In genomic region chr2:107711941-107712340, GRCh38 we compare ENCODE assay signal across 19 cellular contexts.
DNase-seq lines count a peak whose midpoint lies in the region; ATAC-seq, FAIRE-seq and TF ChIP-seq lines count a peak whose summit lies in the region.
"Had no signal": no experiment of that assay in that cellular context is flagged by ENCODE, and none has a peak within 500 bp of the region (broad histone marks: within the 10 kb centered on the region; RNA-seq: fewer than 3 reads in every experiment).

No MANE protein-coding gene starts in this region.

- H3F3A ChIP-seq in OCI-LY1 (ENCODE audit: insufficient read depth, low read length), result no peaks in the 10 kb centered on the region

- no peak for ATAC-seq in natural killer cell treated with Interleukin-12 subunit alpha and Interleukin-12 subunit beta and Interleukin-15 and Interleukin-18, amount 100 ng/mL, for 72 hours
- no peak for ATAC-seq in natural killer cell
- ATAC-seq in GM12878, result peak; percentile 16; the same call in 2 of the 3 replicates

- H3K36me3 ChIP-seq in OCI-LY1 (ENCODE audit: insufficient read depth, low read length), result no peaks in the 10 kb centered on the region
- H3K36me3 ChIP-seq in GM12878 (ENCODE audit: control insufficient read depth in 2 of 2, insufficient read depth in 2 of 2, low read length in 1 of 2), result no peaks in the 10 kb centered on the region
- no peaks in the 10 kb centered on the region for H3K36me3 ChIP-seq in osteoblast (ENCODE audit: insufficient read depth, low read length)

- SMC1A ChIA-PET in GM12878 (lab: Charles Lee; ENCODE audit: uncharacterized antibody, unreplicated experiment), result no interaction called here

- H3K4me3 Mint-ChIP-seq in natural killer cell treated with Interleukin-12 subunit alpha and Interleukin-12 subunit beta and Interleukin-15 and Interleukin-18, amount 100 ng/mL, for 72 hours, result peak overlapping the region; percentile 7
- no peak overlapping the region for H3K4me3 Mint-ChIP-seq in natural killer cell

- 3% methylated on average over 3 of the region's 3 CpGs for WGBS in GM12878 (ENCODE audit: insufficient coverage, insufficient replicate concordance, low lambda C conversion rate, missing lambda C conversion rate)

- H3K4me1 ChIP-seq in OCI-LY1 (ENCODE audit: insufficient read depth, low read length, severe bottlenecking) (peaks cover 22% of the 10 kb centered on the region), GM12878 (ENCODE audit: control insufficient read depth, insufficient read depth, low read length) (no peaks in the 10 kb centered on the region), osteoblast (ENCODE audit: insufficient read depth, low read length) (no peaks in the 10 kb centered on the region)

- TF ChIP-seq RAD21 in GM12878 (IDR thresholded peaks at IDR 0.05; ENCODE audit: insufficient read depth, low read depth, low read length), result no peak

- H3K27me3 Mint-ChIP-seq in natural killer cell treated with Interleukin-12 subunit alpha and Interleukin-12 subunit beta and Interleukin-15 and Interleukin-18, amount 100 ng/mL, for 72 hours, result no peaks in the 10 kb centered on the region
- H3K27me3 Mint-ChIP-seq in natural killer cell (ENCODE audit: low read depth in 2 of 2), result no peaks in the 10 kb centered on the region
- H3K27me3 Mint-ChIP-seq: CD4-positive, alpha-beta T cell had no signal

- H3K79me2 ChIP-seq in OCI-LY1 (ENCODE audit: insufficient read depth, low read length), result no peaks in the 10 kb centered on the region
- H3K79me2 ChIP-seq in GM12878 (ENCODE audit: control insufficient read depth, insufficient read depth, low read length), result no peaks in the 10 kb centered on the region
- no peaks in the 10 kb centered on the region for H3K79me2 ChIP-seq in osteoblast (ENCODE audit: insufficient read depth, low read length)

- peaks cover 4 to 6% of the 10 kb centered on the region in 2 donors for H3K4me1 Mint-ChIP-seq in natural killer cell treated with Interleukin-12 subunit alpha and Interleukin-12 subunit beta and Interleukin-15 and Interleukin-18, amount 100 ng/mL, for 72 hours (ENCODE audit: low read depth in 2 of 2)
- H3K4me1 Mint-ChIP-seq in natural killer cell, result peaks cover 0 to 5% of the 10 kb centered on the region in 2 donors

- H3K9me2 ChIP-seq in OCI-LY1 (ENCODE audit: low read depth, low read length), result no peaks in the 10 kb centered on the region

- in situ Hi-C loops in GM12878 (cut with MboI), result no loop called here

- TF ChIP-seq CTCF in natural killer cell (IDR thresholded peaks at IDR 0.05) (no peak), OCI-LY1 (IDR thresholded peaks at IDR 0.05; ENCODE audit: low read length) (no peak), GM12878 (IDR thresholded peaks at IDR 0.05 in 2 of 3, conservative IDR thresholded peaks at IDR 0.05 in 1 of 3; ENCODE audit: control insufficient read depth in 2 of 3, extremely low read depth in 1 of 3, insufficient read depth in 1 of 3, low read depth in 3 of 3, low read length in 3 of 3) (no peak), osteoblast (IDR thresholded peaks at IDR 0.05; ENCODE audit: extremely low read depth, low read depth, low read length) (no peak)

- H3K9me3 Mint-ChIP-seq in natural killer cell treated with Interleukin-12 subunit alpha and Interleukin-12 subunit beta and Interleukin-15 and Interleukin-18, amount 100 ng/mL, for 72 hours, result peaks cover 3% of the 10 kb centered on the region
- H3K9me3 Mint-ChIP-seq in natural killer cell, result no peaks in the 10 kb centered on the region

- POLR2A ChIA-PET in GM12878 (lab: Charles Lee), result no interaction called here

- intact Hi-C loops in natural killer cell (cut with micrococcal nuclease), result no loop called here
- intact Hi-C loops in GM12878 (cut with micrococcal nuclease; ENCODE audit: unreplicated experiment), result no loop called here

- H3K4me3 ChIP-seq in OCI-LY1 (ENCODE audit: low read depth, low read length, poor library complexity, severe bottlenecking) (no peak overlapping the region), GM12878 (no peak overlapping the region), osteoblast (ENCODE audit: insufficient read depth, low read length) (no peak overlapping the region)

- H3K9me3 ChIP-seq in OCI-LY1 (ENCODE audit: low read length) (no peaks in the 10 kb centered on the region), GM12878 (replicated peaks; ENCODE audit: control insufficient read depth, insufficient read depth, low read length) (no peaks in the 10 kb centered on the region), osteoblast (ENCODE audit: low read depth, low read length) (no peaks in the 10 kb centered on the region)

- no peak overlapping the region for H3K27ac ChIP-seq in OCI-LY1 (ENCODE audit: low read depth, low read length, poor library complexity, severe bottlenecking)
- no peak overlapping the region for H3K27ac ChIP-seq in GM12878 (ENCODE audit: control insufficient read depth, insufficient read depth)
- no peak overlapping the region for H3K27ac ChIP-seq in osteoblast (ENCODE audit: low read depth, low read length)

- FAIRE-seq in GM12878 (lab: Jason Lieb, UNC), result no peak
- FAIRE-seq: G401.6, GM12892, GM19239 had no signal

- H3K27ac Mint-ChIP-seq in natural killer cell treated with Interleukin-12 subunit alpha and Interleukin-12 subunit beta and Interleukin-15 and Interleukin-18, amount 100 ng/mL, for 72 hours, result no peak overlapping the region
- no peak overlapping the region for H3K27ac Mint-ChIP-seq in natural killer cell
- H3K27ac Mint-ChIP-seq: CD4-positive, alpha-beta T cell; HFFc6 had no signal

- H3K9ac ChIP-seq in OCI-LY1 (ENCODE audit: low read length) (no peak overlapping the region; the same call in 1 of the 2 replicates), GM12878 (ENCODE audit: control insufficient read depth, insufficient read depth, low read length) (no peak overlapping the region)

- no TSS peak for BruUV-seq in GM12878 (replicated peaks; lab: Mats Ljungman, UMichigan)

- no peaks in the 10 kb centered on the region for H4K20me1 ChIP-seq in OCI-LY1 (ENCODE audit: insufficient read depth, low read length)
- no peaks in the 10 kb centered on the region for H4K20me1 ChIP-seq in GM12878 (ENCODE audit: control insufficient read depth, insufficient read depth)
- no peaks in the 10 kb centered on the region for H4K20me1 ChIP-seq in osteoblast (ENCODE audit: insufficient read depth, low read length)

- H2AFZ ChIP-seq in OCI-LY1 (ENCODE audit: low read length) (peak overlapping the region; percentile 90; the same call in 1 of the 2 replicates), GM12878 (ENCODE audit: control insufficient read depth, low read depth, low read length) (peak overlapping the region; percentile 15; the same call in 1 of the 2 replicates), osteoblast (ENCODE audit: low read length) (peak overlapping the region; percentile 51)

- H3K36me3 Mint-ChIP-seq in natural killer cell treated with Interleukin-12 subunit alpha and Interleukin-12 subunit beta and Interleukin-15 and Interleukin-18, amount 100 ng/mL, for 72 hours, result no peaks in the 10 kb centered on the region
- H3K36me3 Mint-ChIP-seq in natural killer cell, result no peaks in the 10 kb centered on the region

- TF ChIP-seq EP300 in GM12878 (IDR thresholded peaks at IDR 0.05; ENCODE audit: borderline replicate concordance in 1 of 2, control insufficient read depth in 1 of 2, low read depth in 2 of 2, low read length in 2 of 2), result no peak

- H3K27me3 ChIP-seq in OCI-LY1 (ENCODE audit: insufficient read depth, low read length) (no peaks in the 10 kb centered on the region), GM12878 (replicated peaks in 1 of 2; ENCODE audit: control insufficient read depth in 2 of 2, insufficient read depth in 2 of 2, low read length in 1 of 2) (no peaks in the 10 kb centered on the region), osteoblast (ENCODE audit: insufficient read depth, low read length) (no peaks in the 10 kb centered on the region)

- no peak for DNase-seq in natural killer cell treated with Interleukin-12 subunit alpha and Interleukin-12 subunit beta and Interleukin-15 and Interleukin-18, amount 100 ng/mL, for 72 hours (ENCODE audit: low spot score)
- no peak for DNase-seq in natural killer cell
- DNase-seq in GM12878 (ENCODE audit: low read depth, low spot score), result no peak
- DNase-seq in osteoblast (ENCODE audit: insufficient read length, low spot score, missing footprints), result no peak
- no peak for DNase-seq in HUDEP-2 (lab: John Stamatoyannopoulos, UW; ENCODE audit: unreplicated experiment in 76 of 76)
- DNase-seq in COR-L47 (lab: John Stamatoyannopoulos, UW), result no peak
- no peak for DNase-seq in NCI-H748 (lab: John Stamatoyannopoulos, UW; ENCODE audit: unreplicated experiment)
- DNase-seq: ACHN; C1 segment of cervical spinal cord; CD4-positive, alpha-beta T cell; DMS79; EL; HCEC 1CT; HFFc6; IMR-90 had no signal

- no peak for TF ChIP-seq POLR2A in GM12878 (IDR thresholded peaks at IDR 0.05; ENCODE audit: low read depth, low read length)

- CTCF ChIA-PET in GM12878 (lab: Yijun Ruan, JAX), result no interaction called here

- H3K4me2 ChIP-seq in OCI-LY1 (ENCODE audit: low read length) (no peak overlapping the region), GM12878 (ENCODE audit: control insufficient read depth, insufficient read depth) (no peak overlapping the region), osteoblast (ENCODE audit: insufficient read depth, low read length) (no peak overlapping the region)

- RAD21 ChIA-PET in GM12878 (lab: Charles Lee; ENCODE audit: unreplicated experiment), result no interaction called here

TF ChIP-seq in GM12878, 131 proteins besides CTCF, POLR2A, EP300 and RAD21 (continues in another document):
- TF ChIP-seq SIX5 (IDR thresholded peaks at IDR 0.05; ENCODE audit: low read depth, low read length, severe bottlenecking) (no peak), GATAD2B (conservative IDR thresholded peaks at IDR 0.05; ENCODE audit: low read depth) (no peak), ATF7 (IDR thresholded peaks at IDR 0.05; ENCODE audit: low read depth) (no peak), CHD2 (IDR thresholded peaks at IDR 0.05; ENCODE audit: borderline replicate concordance, low read depth, low read length) (no peak), ZBTB33 (IDR thresholded peaks at IDR 0.05) (no peak), MEF2A (IDR thresholded peaks at IDR 0.05; ENCODE audit: insufficient read depth, low read depth, low read length) (no peak), SMAD5 (IDR thresholded peaks at IDR 0.05; ENCODE audit: low read depth) (no peak), CREM (IDR thresholded peaks at IDR 0.05; ENCODE audit: low read depth) (no peak)

Comparison
In these comparisons a context has a peak if more than half of its experiments do, and no peak if none do; other contexts are left out.
1. H2AFZ ChIP-seq: peak in every context shown above with its lines; median percentile 90 in OCI-LY1; 51 in osteoblast; 15 in GM12878.